In genomic region chr1:219988387-219988786, GRCh38 we compare ENCODE assay signal across 10 cellular contexts.
A peak's percentile ranks its signal among the peaks of the same experiment; 100 is the strongest.
DNase-seq lines count a peak whose midpoint lies in the region; ATAC-seq lines count a peak whose summit lies in the region.
"Had no signal": no experiment of that assay in that cellular context is flagged by ENCODE, and none has a peak within 500 bp of the region (broad histone marks: within the 10 kb centered on the region; RNA-seq: fewer than 3 reads in every experiment).

No MANE protein-coding gene starts in this region.

- DNase-seq in NAMALWA (ENCODE audit: low spot score) (peak; percentile 12), OCI-M1 (lab: John Stamatoyannopoulos, UW) (no peak), NCI-H187 (lab: John Stamatoyannopoulos, UW) (no peak), 8988T (no peak), cortex of kidney (lab: John Stamatoyannopoulos, UW) (no peak)
- DNase-seq: CD4-positive, alpha-beta T cell; NCI-H69 had no signal

- ATAC-seq in GM18499 (IDR thresholded peaks at IDR 0.05; ENCODE audit: insufficient read depth, unreplicated experiment) (peak; percentile 86), GM19438 (IDR thresholded peaks at IDR 0.05; ENCODE audit: low read depth, unreplicated experiment) (peak; percentile 81), HG02885 (IDR thresholded peaks at IDR 0.05; ENCODE audit: poor library complexity, unreplicated experiment) (peak; percentile 87)
